ENCODE assay signal across 17 cellular contexts in genomic region chr12:24478254-24478653, GRCh38.
"Had no signal": no experiment of that assay in that cellular context is flagged by ENCODE, and none has a peak within 500 bp of the region (broad histone marks: within the 10 kb centered on the region; RNA-seq: fewer than 3 reads in every experiment).

No MANE protein-coding gene starts in this region.

- DNase-seq: activated CD4-positive, alpha-beta memory T cell treated with anti-CD3 and anti-CD28 coated beads, Interleukin-2, amount 10 ng/mL, durations not matched to agents 7 days and 5 days; activated CD4-positive, alpha-beta T cell treated with anti-CD3 and anti-CD28 coated beads for 1 hour; activated gamma-delta T cell treated with Interleukin-2 at 50 U/mL for 16 hours; activated naive CD8-positive, alpha-beta T cell treated with anti-CD3 and anti-CD28 coated beads for 36 hours; activated T-cell treated with anti-CD3 and anti-CD28 coated beads, Interleukin-2, amount 50 U/mL, for 72 hours; esophagus squamous epithelium; foreskin fibroblast; glutamatergic neuron; immature natural killer cell; left cardiac atrium; lower lobe of right lung; stimulated activated CD4-positive, alpha-beta T cell treated with anti-CD3 and anti-CD28 coated beads, Interleukin-4, amount 100 ng/mL, for 1 hour; stimulated activated CD8-positive, alpha-beta memory T cell treated with anti-CD3 and anti-CD28 coated beads, Interleukin-4, amount 100 ng/mL, for 48 hours; stimulated activated naive CD8-positive, alpha-beta T cell treated with anti-CD3 and anti-CD28 coated beads, Interleukin-15, Interleukin-2, amounts not matched to agents 100 U/mL and 50 U/mL, for 24 hours; upper lobe of right lung had no signal

- H3K9me3 Mint-ChIP-seq: activated CD4-positive, alpha-beta memory T cell treated with anti-CD3 and anti-CD28 coated beads, Interleukin-2, amount 10 ng/mL, durations not matched to agents 7 days and 5 days; activated naive CD8-positive, alpha-beta T cell treated with anti-CD3 and anti-CD28 coated beads for 36 hours; activated T-cell treated with anti-CD3 and anti-CD28 coated beads, Interleukin-2, amount 50 U/mL, for 72 hours; mesothelial cell of epicardium had no signal

- H3K4me3 ChIP-seq: esophagus squamous epithelium, lower lobe of right lung, upper lobe of right lung had no signal

- H3K4me1 ChIP-seq: esophagus squamous epithelium, lower lobe of right lung, parathyroid adenoma, upper lobe of right lung had no signal

- H3K9ac ChIP-seq: parathyroid adenoma had no signal

- H3K27ac ChIP-seq: esophagus squamous epithelium, lower lobe of right lung, parathyroid adenoma, upper lobe of right lung had no signal

- H3K4me1 Mint-ChIP-seq: activated CD4-positive, alpha-beta memory T cell treated with anti-CD3 and anti-CD28 coated beads, Interleukin-2, amount 10 ng/mL, durations not matched to agents 7 days and 5 days; activated naive CD8-positive, alpha-beta T cell treated with anti-CD3 and anti-CD28 coated beads for 36 hours; immature natural killer cell had no signal

- H3K9me3 ChIP-seq: esophagus squamous epithelium, lower lobe of right lung, upper lobe of right lung had no signal

- H3K79me2 ChIP-seq: parathyroid adenoma had no signal

- H3K36me3 Mint-ChIP-seq: activated naive CD8-positive, alpha-beta T cell treated with anti-CD3 and anti-CD28 coated beads for 36 hours; immature natural killer cell; mesothelial cell of epicardium had no signal

- H3K27me3 Mint-ChIP-seq: activated CD4-positive, alpha-beta memory T cell treated with anti-CD3 and anti-CD28 coated beads, Interleukin-2, amount 10 ng/mL, durations not matched to agents 7 days and 5 days; activated naive CD8-positive, alpha-beta T cell treated with anti-CD3 and anti-CD28 coated beads for 36 hours had no signal

- H3K36me3 ChIP-seq: esophagus squamous epithelium, lower lobe of right lung, upper lobe of right lung had no signal

- H2AFZ ChIP-seq: parathyroid adenoma had no signal

- ATAC-seq: activated T-cell treated with anti-CD3 and anti-CD28 coated beads, Interleukin-2, amount 50 U/mL, for 72 hours; left cardiac atrium; stimulated activated naive CD8-positive, alpha-beta T cell treated with anti-CD3 and anti-CD28 coated beads, Interleukin-15, Interleukin-2, amounts not matched to agents 100 U/mL and 50 U/mL, for 24 hours had no signal

- H3K27me3 ChIP-seq: upper lobe of right lung had no signal

- H3K27ac Mint-ChIP-seq: activated CD4-positive, alpha-beta memory T cell treated with anti-CD3 and anti-CD28 coated beads, Interleukin-2, amount 10 ng/mL, durations not matched to agents 7 days and 5 days; activated naive CD8-positive, alpha-beta T cell treated with anti-CD3 and anti-CD28 coated beads for 36 hours; activated T-cell treated with anti-CD3 and anti-CD28 coated beads, Interleukin-2, amount 50 U/mL, for 72 hours; immature natural killer cell had no signal

- H3K4me3 Mint-ChIP-seq: activated CD4-positive, alpha-beta memory T cell treated with anti-CD3 and anti-CD28 coated beads, Interleukin-2, amount 10 ng/mL, durations not matched to agents 7 days and 5 days; activated naive CD8-positive, alpha-beta T cell treated with anti-CD3 and anti-CD28 coated beads for 36 hours; activated T-cell treated with anti-CD3 and anti-CD28 coated beads, Interleukin-2, amount 50 U/mL, for 72 hours; immature natural killer cell; mesothelial cell of epicardium had no signal
